In the genomic region with DNA sequence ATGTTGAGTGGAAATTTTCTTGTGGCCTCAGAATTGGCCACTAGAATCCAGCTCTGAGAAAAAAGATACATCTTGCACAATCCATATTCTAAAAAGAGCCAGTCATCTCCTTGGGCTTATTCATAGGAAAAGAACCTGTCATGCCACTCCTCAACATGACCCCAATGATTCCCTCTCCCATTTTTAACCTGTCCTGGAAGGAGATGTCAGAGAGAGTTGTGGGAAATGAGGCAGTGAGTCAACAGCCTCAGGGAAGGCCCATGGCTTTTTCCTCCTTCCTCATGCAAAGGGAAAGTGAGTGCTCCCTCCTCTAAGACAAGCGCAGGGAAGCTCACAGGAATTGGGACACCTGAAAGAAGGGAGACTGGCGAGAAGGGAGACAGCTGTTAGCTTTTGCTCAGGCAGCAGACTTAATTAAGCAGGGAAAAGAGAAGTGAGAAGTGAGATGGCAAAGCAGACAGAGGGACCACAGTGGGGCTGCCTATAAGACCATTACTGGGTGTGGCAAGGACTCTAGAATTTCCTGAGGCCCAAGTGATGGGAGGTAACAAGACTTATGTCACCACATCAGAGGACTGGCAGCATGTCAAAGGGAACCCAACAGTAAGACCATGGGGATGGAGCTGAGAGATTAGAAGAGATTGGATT, we compare ENCODE assay signal across 22 cellular contexts. TPM values are rescaled to one million over a fixed set of nuclear protein-coding genes. Genes with fewer than 3 reads are reported as not detected.
DNase-seq lines count a peak whose midpoint lies in the region; ATAC-seq and TF ChIP-seq lines count a peak whose summit lies in the region.
"Had no signal": no experiment of that assay in that cellular context is flagged by ENCODE, and none has a peak within 500 bp of the region (broad histone marks: within the 10 kb centered on the region; RNA-seq: fewer than 3 reads in every experiment).

No MANE protein-coding gene starts in this region.

- TF ChIP-seq CTCF in OCI-LY3 (IDR thresholded peaks at IDR 0.05; ENCODE audit: low read depth, low read length), result no peak

- H3K27ac Mint-ChIP-seq in natural killer cell treated with Interleukin-12 subunit alpha and Interleukin-12 subunit beta and Interleukin-15 and Interleukin-18, amount 100 ng/mL, for 72 hours, result no peak overlapping the region
- H3K27ac Mint-ChIP-seq: progenitor cell of endocrine pancreas had no signal

- H3K27me3 Mint-ChIP-seq in natural killer cell treated with Interleukin-12 subunit alpha and Interleukin-12 subunit beta and Interleukin-15 and Interleukin-18, amount 100 ng/mL, for 72 hours, result peaks cover 0 to 16% of the 10 kb centered on the region in 2 donors

- ATAC-seq in esophagus mucosa, result peak; percentile 76
- ATAC-seq in natural killer cell treated with Interleukin-12 subunit alpha and Interleukin-12 subunit beta and Interleukin-15 and Interleukin-18, amount 100 ng/mL, for 72 hours, result no peak
- no peak for ATAC-seq in GM21619 (IDR thresholded peaks at IDR 0.05; ENCODE audit: unreplicated experiment)
- ATAC-seq: left lobe of liver had no signal

- no peaks in the 10 kb centered on the region for H3K79me2 ChIP-seq in OCI-LY3 (ENCODE audit: low read length)

- no peaks in the 10 kb centered on the region for H3K4me1 Mint-ChIP-seq in natural killer cell treated with Interleukin-12 subunit alpha and Interleukin-12 subunit beta and Interleukin-15 and Interleukin-18, amount 100 ng/mL, for 72 hours (ENCODE audit: low read depth in 2 of 2)

- DNase-seq in SIG-M5 treated with dmso at 0.1 percent for 504 hours (lab: John Stamatoyannopoulos, UW; ENCODE audit: unreplicated experiment) (peak; percentile 26), SIG-M5 (lab: John Stamatoyannopoulos, UW) (no peak), H4 (ENCODE audit: low spot score) (no peak), amniotic stem cell (lab: John Stamatoyannopoulos, UW) (no peak)
- no peak for DNase-seq in natural killer cell treated with Interleukin-12 subunit alpha and Interleukin-12 subunit beta and Interleukin-15 and Interleukin-18, amount 100 ng/mL, for 72 hours (ENCODE audit: low spot score)
- DNase-seq: activated CD4-positive, alpha-beta T cell treated with anti-CD3 and anti-CD28 coated beads, Interleukin-2, amount 50 U/mL, for 4 hours; activated gamma-delta T cell treated with Interleukin-2 at 50 U/mL for 16 hours; aorta; effector CD4-positive, alpha-beta T cell; esophagus squamous epithelium; KBM-7; NCI-H1105; RPMI8226; small intestine; stimulated activated CD4-positive, alpha-beta T cell treated with anti-CD3 and anti-CD28 coated beads, Interleukin-4, amount 100 ng/mL, for 24 hours had no signal

- H3K4me3 ChIP-seq in OCI-LY3 (ENCODE audit: low read length), result no peak overlapping the region
- H3K4me3 ChIP-seq: BLaER1, esophagus squamous epithelium had no signal

- no peaks in the 10 kb centered on the region for H3K36me3 Mint-ChIP-seq in natural killer cell treated with Interleukin-12 subunit alpha and Interleukin-12 subunit beta and Interleukin-15 and Interleukin-18, amount 100 ng/mL, for 72 hours

- H3K4me3 Mint-ChIP-seq in natural killer cell treated with Interleukin-12 subunit alpha and Interleukin-12 subunit beta and Interleukin-15 and Interleukin-18, amount 100 ng/mL, for 72 hours, result no peak overlapping the region

- H2AFZ ChIP-seq in OCI-LY3 (ENCODE audit: low read depth, low read length), result no peak overlapping the region

- H3K4me2 ChIP-seq in OCI-LY3 (ENCODE audit: low read length), result peak overlapping the region; percentile 48
- H3K4me2 ChIP-seq: BLaER1 had no signal

- peaks cover 11% of the 10 kb centered on the region for H3K4me1 ChIP-seq in OCI-LY3 (ENCODE audit: low read length)
- H3K4me1 ChIP-seq: BLaER1 had no signal

- no peaks in the 10 kb centered on the region for H3K27me3 ChIP-seq in OCI-LY3 (ENCODE audit: low read depth, low read length)
- H3K27me3 ChIP-seq: BLaER1, esophagus squamous epithelium had no signal

- peaks cover 7% of the 10 kb centered on the region; the same call in 1 of the 2 replicates for H3K9me3 ChIP-seq in OCI-LY3 (ENCODE audit: insufficient read depth, low read length)
- H3K9me3 ChIP-seq: esophagus squamous epithelium had no signal

- H3K27ac ChIP-seq in OCI-LY3 (ENCODE audit: low read length), result no peak overlapping the region
- H3K27ac ChIP-seq: BLaER1, esophagus squamous epithelium, VCaP had no signal

- H4K20me1 ChIP-seq in OCI-LY3 (ENCODE audit: insufficient read depth, low read length), result no peaks in the 10 kb centered on the region
- H4K20me1 ChIP-seq: BLaER1 had no signal

- no peaks in the 10 kb centered on the region for H3K9me3 Mint-ChIP-seq in natural killer cell treated with Interleukin-12 subunit alpha and Interleukin-12 subunit beta and Interleukin-15 and Interleukin-18, amount 100 ng/mL, for 72 hours

- no peak overlapping the region for H3K9ac ChIP-seq in OCI-LY3 (ENCODE audit: low read length)
- H3K9ac ChIP-seq: BLaER1 had no signal

- H3K36me3 ChIP-seq in OCI-LY3 (replicated peaks; ENCODE audit: low read depth, low read length), result peaks cover 5% of the 10 kb centered on the region
- H3K36me3 ChIP-seq: BLaER1, esophagus squamous epithelium had no signal

RNA-seq across cellular contexts. Expression of gene DHRS7, which starts 10.2 kb away (rescaled TPM):
- total RNA-seq in esophagus mucosa, result 40.3 TPM
- 100 to 1,000 TPM in 1 of 2 donors, 10 to 100 TPM in 1; 59.0 to 105 TPM for total RNA-seq in natural killer cell treated with Interleukin-12 subunit alpha and Interleukin-12 subunit beta and Interleukin-15 and Interleukin-18, amount 100 ng/mL, for 72 hours
- 61.9 and 79.6 TPM in 2 replicates for total RNA-seq in H4 (2014; rRNA removed; shearing (Covaris generic))
